1 cellular context compared by ENCODE assay signal in genomic region chr1:183589384-183589783, GRCh38.
TF ChIP-seq lines count a peak whose summit lies in the region.

No MANE protein-coding gene starts in this region.

TF ChIP-seq in A549, 52 proteins besides CTCF, POLR2A, EP300 and RAD21:
- no peak for TF ChIP-seq NFE2L2 (conservative IDR thresholded peaks at IDR 0.05; ENCODE audit: low read length)
- no peak for TF ChIP-seq TFCP2L1 (CRISPR knock-in tag; IDR thresholded peaks at IDR 0.05)
- no peak for TF ChIP-seq MAX (IDR thresholded peaks at IDR 0.05)
- no peak for TF ChIP-seq PBX3 (IDR thresholded peaks at IDR 0.05)
